Comparison of ENCODE assay signal across 25 cellular contexts in genomic region chr3:175091426-175092114, GRCh38.
"Had no signal": no experiment of that assay in that cellular context is flagged by ENCODE, and none has a peak within 500 bp of the region (broad histone marks: within the 10 kb centered on the region; RNA-seq: fewer than 3 reads in every experiment).

No MANE protein-coding gene starts in this region.

- H3K36me3 Mint-ChIP-seq: natural killer cell treated with Interleukin-12 subunit alpha and Interleukin-12 subunit beta and Interleukin-15 and Interleukin-18, amount 100 ng/mL, for 72 hours; stimulated activated naive B cell treated with anti-CD40 and anti-IgM and Interleukin-4, amounts not matched to agents 10 μg/mL and 1 μg/mL and 100 μg/mL, for 72 hours had no signal

- H3K4me1 ChIP-seq: foreskin keratinocyte, left lung, lower lobe of right lung, testis, tibial nerve, upper lobe of right lung had no signal

- DNase-seq: effector CD4-positive, alpha-beta T cell; endodermal cell; erythroblast; foreskin keratinocyte; head of caudate nucleus; left lung; lower lobe of right lung; mesenchymal stem cell; midbrain; occipital lobe; pancreas; stimulated activated CD4-positive, alpha-beta T cell treated with anti-CD3 and anti-CD28 coated beads, Interleukin-2, amount 100 ng/mL, for 24 hours; stimulated activated CD4-positive, alpha-beta T cell treated with anti-CD3 and anti-CD28 coated beads, Interleukin-4, amount 100 ng/mL, for 4 hours; stimulated activated naive B cell treated with anti-CD40 and anti-IgM and Interleukin-4, amounts not matched to agents 10 μg/mL and 1 μg/mL and 100 μg/mL, for 72 hours; stimulated activated naive CD8-positive, alpha-beta T cell treated with anti-CD3 and anti-CD28 coated beads, Interleukin-15, amount 100 ng/mL, for 72 hours; testis; upper lobe of right lung had no signal

- H3K36me3 ChIP-seq: left lung, lower lobe of right lung, pancreas, tibial nerve, upper lobe of right lung, vagina had no signal

- H3K27ac ChIP-seq: coronary artery, foreskin keratinocyte, hepatocyte, left lung, lower lobe of right lung, pancreas, testis, tibial nerve, upper lobe of right lung, vagina had no signal

- H3K27me3 Mint-ChIP-seq: natural killer cell treated with Interleukin-12 subunit alpha and Interleukin-12 subunit beta and Interleukin-15 and Interleukin-18, amount 100 ng/mL, for 72 hours; progenitor cell of endocrine pancreas; stimulated activated naive B cell treated with anti-CD40 and anti-IgM and Interleukin-4, amounts not matched to agents 10 μg/mL and 1 μg/mL and 100 μg/mL, for 72 hours; stimulated activated naive CD8-positive, alpha-beta T cell treated with anti-CD3 and anti-CD28 coated beads, Interleukin-15, amount 100 ng/mL, for 72 hours had no signal

- H3K27me3 ChIP-seq: foreskin keratinocyte, hepatocyte, left lung, pancreas, testis, tibial nerve, upper lobe of right lung, vagina had no signal

- H3K4me3 Mint-ChIP-seq: endodermal cell; natural killer cell treated with Interleukin-12 subunit alpha and Interleukin-12 subunit beta and Interleukin-15 and Interleukin-18, amount 100 ng/mL, for 72 hours; stimulated activated naive B cell treated with anti-CD40 and anti-IgM and Interleukin-4, amounts not matched to agents 10 μg/mL and 1 μg/mL and 100 μg/mL, for 72 hours; stimulated activated naive CD8-positive, alpha-beta T cell treated with anti-CD3 and anti-CD28 coated beads, Interleukin-15, amount 100 ng/mL, for 72 hours had no signal

- FAIRE-seq: endothelial cell of umbilical vein, pancreas had no signal

- H3K9me3 ChIP-seq: lower lobe of right lung, pancreas, testis, tibial nerve, upper lobe of right lung, vagina had no signal

- H3K9me3 Mint-ChIP-seq: endodermal cell; stimulated activated naive B cell treated with anti-CD40 and anti-IgM and Interleukin-4, amounts not matched to agents 10 μg/mL and 1 μg/mL and 100 μg/mL, for 72 hours; stimulated activated naive CD8-positive, alpha-beta T cell treated with anti-CD3 and anti-CD28 coated beads, Interleukin-15, amount 100 ng/mL, for 72 hours had no signal

- H3K4me3 ChIP-seq: coronary artery, hepatocyte, left lung, lower lobe of right lung, pancreas, testis, tibial nerve, upper lobe of right lung, vagina had no signal

- ATAC-seq: foreskin keratinocyte; left lung; lower lobe of right lung; natural killer cell treated with Interleukin-12 subunit alpha and Interleukin-12 subunit beta and Interleukin-15 and Interleukin-18, amount 100 ng/mL, for 72 hours; pancreas; sciatic nerve; stimulated activated naive B cell treated with anti-CD40 and anti-IgM and Interleukin-4, amounts not matched to agents 10 μg/mL and 1 μg/mL and 100 μg/mL, for 72 hours; stimulated activated naive CD8-positive, alpha-beta T cell treated with anti-CD3 and anti-CD28 coated beads, Interleukin-15, amount 100 ng/mL, for 72 hours; upper lobe of right lung had no signal

- H3K27ac Mint-ChIP-seq: endodermal cell; natural killer cell treated with Interleukin-12 subunit alpha and Interleukin-12 subunit beta and Interleukin-15 and Interleukin-18, amount 100 ng/mL, for 72 hours; progenitor cell of endocrine pancreas; stimulated activated naive B cell treated with anti-CD40 and anti-IgM and Interleukin-4, amounts not matched to agents 10 μg/mL and 1 μg/mL and 100 μg/mL, for 72 hours; stimulated activated naive CD8-positive, alpha-beta T cell treated with anti-CD3 and anti-CD28 coated beads, Interleukin-15, amount 100 ng/mL, for 72 hours had no signal

- H3K4me2 ChIP-seq: hepatocyte had no signal

- H3K4me1 Mint-ChIP-seq: stimulated activated naive B cell treated with anti-CD40 and anti-IgM and Interleukin-4, amounts not matched to agents 10 μg/mL and 1 μg/mL and 100 μg/mL, for 72 hours; stimulated activated naive CD8-positive, alpha-beta T cell treated with anti-CD3 and anti-CD28 coated beads, Interleukin-15, amount 100 ng/mL, for 72 hours had no signal
